Comparison of ENCODE assay signal across 11 cellular contexts in the genomic region with DNA sequence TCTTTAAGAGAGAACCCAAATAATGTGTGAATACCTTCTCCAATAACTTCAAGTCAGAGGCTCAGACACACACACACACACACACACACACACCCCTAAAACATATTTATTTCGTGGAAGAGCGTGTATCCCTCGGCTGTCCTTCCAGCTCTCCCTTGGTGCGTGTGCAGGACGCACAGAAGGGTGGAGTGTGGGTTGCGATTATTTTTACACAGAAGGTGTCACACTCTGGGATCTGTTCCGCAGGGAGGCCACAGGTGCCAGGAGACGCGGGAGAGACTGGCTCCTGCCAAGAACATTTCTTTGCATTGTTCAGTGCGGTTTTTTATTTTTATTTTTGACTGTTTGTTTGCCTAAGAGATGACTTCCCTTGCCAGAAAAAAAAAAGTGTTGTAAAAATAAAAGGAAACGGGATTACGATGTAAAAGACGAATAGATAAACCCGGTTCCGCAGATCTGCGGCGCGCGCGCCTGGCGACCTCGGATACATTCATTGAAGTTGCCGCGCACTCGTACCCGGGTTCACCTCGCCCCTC. TPM values are rescaled to one million over a fixed set of nuclear protein-coding genes. Genes with fewer than 3 reads are reported as not detected.
DNase-seq lines count a peak whose midpoint lies in the region; ATAC-seq and TF ChIP-seq lines count a peak whose summit lies in the region.
"Had no signal": no experiment of that assay in that cellular context is flagged by ENCODE, and none has a peak within 500 bp of the region (broad histone marks: within the 10 kb centered on the region; RNA-seq: fewer than 3 reads in every experiment).

No MANE protein-coding gene starts in this region.

- H3K9me3 ChIP-seq in body of pancreas (no peaks in the 10 kb centered on the region), muscle layer of duodenum (ENCODE audit: control insufficient read depth in 1 of 2, low read length in 2 of 2) (peaks cover 0 to under 1% of the 10 kb centered on the region in 2 donors)

- intact Hi-C loops in body of pancreas (cut with DNase I): no loop called here

- H3K27ac ChIP-seq in body of pancreas (no peak overlapping the region), muscle layer of duodenum (ENCODE audit: low read length) (no peak overlapping the region)
- H3K27ac ChIP-seq: tibial nerve had no signal

- no peak overlapping the region for H3K4me3 ChIP-seq in body of pancreas
- H3K4me3 ChIP-seq in muscle layer of duodenum (ENCODE audit: low read depth in 1 of 2, low read length in 2 of 2): peak overlapping the region; percentile 46 to 57

- H3K36me3 ChIP-seq in body of pancreas (replicated peaks in 1 of 2; ENCODE audit: insufficient read depth in 1 of 2, low read depth in 2 of 2) (no peaks in the 10 kb centered on the region), muscle layer of duodenum (ENCODE audit: control insufficient read depth in 1 of 2, insufficient read depth in 2 of 2, low read length in 2 of 2) (no peaks in the 10 kb centered on the region)
- H3K36me3 ChIP-seq: tibial nerve had no signal

- H3K4me1 ChIP-seq in body of pancreas (peaks cover 28% of the 10 kb centered on the region), muscle layer of duodenum (ENCODE audit: control insufficient read depth in 1 of 2, insufficient read depth in 2 of 2, low read length in 2 of 2) (peaks cover 3 to 25% of the 10 kb centered on the region in 2 donors)

- H3K36me3 Mint-ChIP-seq in stimulated activated naive CD8-positive, alpha-beta T cell treated with anti-CD3 and anti-CD28 coated beads, Interleukin-15, Interleukin-2, amounts not matched to agents 100 ng/mL and 50 ng/mL, for 24 hours (ENCODE audit: low read depth): peaks cover 4% of the 10 kb centered on the region

- peaks cover 0 to 20% of the 10 kb centered on the region in 2 donors for H3K27me3 ChIP-seq in body of pancreas
- H3K27me3 ChIP-seq in muscle layer of duodenum (ENCODE audit: low read depth, low read length): peaks cover 71% of the 10 kb centered on the region

- H3K27ac Mint-ChIP-seq in stimulated activated naive CD8-positive, alpha-beta T cell treated with anti-CD3 and anti-CD28 coated beads, Interleukin-15, Interleukin-2, amounts not matched to agents 100 ng/mL and 50 ng/mL, for 24 hours: no peak overlapping the region

- no peak for TF ChIP-seq POLR2A in body of pancreas (IDR thresholded peaks at IDR 0.05)

- DNase-seq in stimulated activated naive CD8-positive, alpha-beta T cell treated with anti-CD3 and anti-CD28 coated beads, Interleukin-15, Interleukin-2, amounts not matched to agents 100 U/mL and 50 U/mL, for 24 hours: no peak
- DNase-seq in body of pancreas (no peak), NCI-H1436 treated with DMSO at 0.1 percent for 48 hours (lab: John Stamatoyannopoulos, UW) (no peak), superior temporal gyrus (ENCODE audit: extremely low spot score) (no peak), middle frontal gyrus (ENCODE audit: extremely low spot score, low spot score) (no peak)
- DNase-seq: activated CD4-positive, CD25-positive, alpha-beta regulatory T cell; DMS 273 treated with DMSO at 0.1 percent for 48 hours had no signal

- H3K4me1 Mint-ChIP-seq in stimulated activated naive CD8-positive, alpha-beta T cell treated with anti-CD3 and anti-CD28 coated beads, Interleukin-15, Interleukin-2, amounts not matched to agents 100 ng/mL and 50 ng/mL, for 24 hours (ENCODE audit: low read depth): peaks cover 25% of the 10 kb centered on the region

- H3K4me3 Mint-ChIP-seq in stimulated activated naive CD8-positive, alpha-beta T cell treated with anti-CD3 and anti-CD28 coated beads, Interleukin-15, Interleukin-2, amounts not matched to agents 100 ng/mL and 50 ng/mL, for 24 hours: peak overlapping the region; percentile 41

- ATAC-seq in stimulated activated naive CD8-positive, alpha-beta T cell treated with anti-CD3 and anti-CD28 coated beads, Interleukin-15, Interleukin-2, amounts not matched to agents 100 U/mL and 50 U/mL, for 24 hours: no peak
- ATAC-seq in body of pancreas (peak; percentile 22), GM18511 (IDR thresholded peaks at IDR 0.05; ENCODE audit: unreplicated experiment) (no peak)

- peaks cover 93% of the 10 kb centered on the region for H3K27me3 Mint-ChIP-seq in stimulated activated naive CD8-positive, alpha-beta T cell treated with anti-CD3 and anti-CD28 coated beads, Interleukin-15, Interleukin-2, amounts not matched to agents 100 ng/mL and 50 ng/mL, for 24 hours

- 5 to 10% methylated on average over 27 of the region's 27 CpGs for WGBS in body of pancreas, 2 donors

- no peaks in the 10 kb centered on the region for H3K9me3 Mint-ChIP-seq in stimulated activated naive CD8-positive, alpha-beta T cell treated with anti-CD3 and anti-CD28 coated beads, Interleukin-15, Interleukin-2, amounts not matched to agents 100 ng/mL and 50 ng/mL, for 24 hours

- no peak for TF ChIP-seq CTCF in body of pancreas (IDR thresholded peaks at IDR 0.05)

RNA-seq across cellular contexts. Expression of a gene that starts 11.9 kb away (rescaled TPM):
- total RNA-seq in body of pancreas: 10 to 100 TPM in 1 of 2 donors, under 1 TPM in 1; 0.78 to 10.9 TPM

RNA-seq across cellular contexts. Expression of a gene that starts 47.2 kb away (rescaled TPM):
- total RNA-seq in body of pancreas: 10 to 100 TPM in 1 of 2 donors, 1 to 10 TPM in 1; 9.9 to 17.9 TPM

RNA-seq across cellular contexts. Expression of a gene that starts 52.8 kb away (rescaled TPM):
- not detected for total RNA-seq in body of pancreas

Comparison
In these comparisons a context has a peak if more than half of its experiments do, and no peak if none do; other contexts are left out.
1. H3K4me3 ChIP-seq: peak in muscle layer of duodenum (2 of 2); none in body of pancreas (0 of 2).